ENCODE assay signal across 16 cellular contexts in genomic region chr2:120920438-120920814, GRCh38.
A peak's percentile ranks its signal among the peaks of the same experiment; 100 is the strongest.
DNase-seq lines count a peak whose midpoint lies in the region; ATAC-seq and TF ChIP-seq lines count a peak whose summit lies in the region.
"Had no signal": no experiment of that assay in that cellular context is flagged by ENCODE, and none has a peak within 500 bp of the region (broad histone marks: within the 10 kb centered on the region; RNA-seq: fewer than 3 reads in every experiment).

No MANE protein-coding gene starts in this region.

- intact Hi-C loops in ascending aorta (cut with DNase I): loop anchor here (1.0 to 2.0 kb wide), 2 partner anchors 16 to 53 kb away; no protein-coding TSS in a partner anchor
- intact Hi-C loops in left ventricle myocardium superior (cut with micrococcal nuclease): no loop called here
- intact Hi-C loops in sciatic nerve (cut with DNase I): no loop called here
- intact Hi-C loops in natural killer cell (cut with micrococcal nuclease): no loop called here

- H3K27ac ChIP-seq in ascending aorta: peak overlapping the region; percentile 83 to 85

- no peaks in the 10 kb centered on the region for H3K9me3 Mint-ChIP-seq in natural killer cell
- H3K9me3 Mint-ChIP-seq: activated T-cell treated with anti-CD3 and anti-CD28 coated beads, Interleukin-2, amount 50 U/mL, for 24 hours; CD8-positive, alpha-beta T cell had no signal

- no peak overlapping the region for H3K27ac Mint-ChIP-seq in natural killer cell
- H3K27ac Mint-ChIP-seq: activated naive CD8-positive, alpha-beta T cell; activated T-cell treated with anti-CD3 and anti-CD28 coated beads, Interleukin-2, amount 50 U/mL, for 24 hours; CD8-positive, alpha-beta T cell had no signal

- no peak overlapping the region for H3K4me3 Mint-ChIP-seq in natural killer cell
- H3K4me3 Mint-ChIP-seq: activated naive CD8-positive, alpha-beta T cell; activated T-cell treated with anti-CD3 and anti-CD28 coated beads, Interleukin-2, amount 50 U/mL, for 24 hours; CD8-positive, alpha-beta T cell had no signal

- DNase-seq in AG08395 (ENCODE audit: low spot score) (peak; percentile 17), ascending aorta (ENCODE audit: low spot score in 2 of 2) (no peak), left ventricle myocardium superior (no peak), sciatic nerve (ENCODE audit: low spot score) (no peak), cerebellum (ENCODE audit: low spot score) (no peak), MG63 (no peak), NCI-H748 treated with DMSO at 0.1 percent for 48 hours (lab: John Stamatoyannopoulos, UW) (no peak), natural killer cell (no peak)
- DNase-seq: activated CD4-positive, alpha-beta T cell treated with anti-CD3 and anti-CD28 coated beads, Interleukin-2, amount 50 U/mL, for 4 hours; activated T-cell treated with anti-CD3 and anti-CD28 coated beads, Interleukin-2, amount 50 U/mL, for 24 hours; CD8-positive, alpha-beta T cell; central memory CD4-positive, alpha-beta T cell; NCI-H2081 treated with DMSO at 0.1 percent for 48 hours; NCI-H524 treated with DMSO at 0.1 percent for 48 hours; small intestine had no signal

- no peaks in the 10 kb centered on the region for H3K36me3 ChIP-seq in ascending aorta
- H3K36me3 ChIP-seq in MG63: no peaks in the 10 kb centered on the region

- TF ChIP-seq CTCF in ascending aorta (IDR thresholded peaks at IDR 0.05) (no peak), natural killer cell (IDR thresholded peaks at IDR 0.05) (no peak)

- peaks cover 13 to 29% of the 10 kb centered on the region in 2 donors for H3K4me1 ChIP-seq in ascending aorta

- peak overlapping the region in 1 of 2 donors; percentile 45 for H3K4me3 ChIP-seq in ascending aorta
- no peak overlapping the region for H3K4me3 ChIP-seq in MG63

- no peaks in the 10 kb centered on the region for H3K4me1 Mint-ChIP-seq in natural killer cell

- H3K36me3 Mint-ChIP-seq in natural killer cell: no peaks in the 10 kb centered on the region
- H3K36me3 Mint-ChIP-seq: activated naive CD8-positive, alpha-beta T cell; CD8-positive, alpha-beta T cell had no signal

- H3K27me3 ChIP-seq in ascending aorta: no peaks in the 10 kb centered on the region
- no peaks in the 10 kb centered on the region for H3K27me3 ChIP-seq in MG63

- no peaks in the 10 kb centered on the region for H3K9me3 ChIP-seq in ascending aorta
- no peaks in the 10 kb centered on the region for H3K9me3 ChIP-seq in MG63

- H3K27me3 Mint-ChIP-seq in natural killer cell (ENCODE audit: low read depth in 2 of 2): no peaks in the 10 kb centered on the region
- H3K27me3 Mint-ChIP-seq: activated T-cell treated with anti-CD3 and anti-CD28 coated beads, Interleukin-2, amount 50 U/mL, for 24 hours had no signal

- ATAC-seq in left ventricle myocardium superior: peak; percentile 23
- ATAC-seq in sciatic nerve: peak; percentile 45
- ATAC-seq in natural killer cell: no peak
- ATAC-seq: CD8-positive, alpha-beta T cell had no signal

Comparison
In these comparisons a context has a peak if more than half of its experiments do, and no peak if none do; other contexts are left out.
1. ATAC-seq: peak in left ventricle myocardium superior (single experiment) and sciatic nerve (single experiment); none in natural killer cell (0 of 3).